In the genomic region with DNA sequence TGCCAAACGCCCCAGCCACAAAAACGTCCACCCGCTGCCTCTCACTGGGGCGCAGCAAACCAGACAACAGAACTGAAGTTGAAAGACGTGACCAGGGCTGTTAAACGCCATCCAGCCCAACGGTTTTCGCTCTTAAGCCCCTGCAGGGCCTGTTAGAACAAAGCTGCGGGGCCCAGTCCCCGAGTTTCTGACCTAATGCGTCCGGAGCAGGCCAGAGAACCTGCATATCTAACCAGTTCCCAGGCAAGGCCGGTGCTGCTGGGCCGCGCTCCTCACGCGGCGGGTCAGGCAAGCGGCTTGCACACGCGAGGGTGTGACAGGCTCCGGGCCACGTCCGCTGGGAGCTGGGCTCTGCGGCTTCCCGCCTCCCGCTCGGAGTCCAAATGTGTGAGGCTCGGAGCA, we compare ENCODE assay signal across 1 cellular context.
A peak's percentile ranks its signal among the peaks of the same experiment; 100 is the strongest.
TF ChIP-seq lines count a peak whose summit lies in the region.

No MANE protein-coding gene starts in this region.

TF ChIP-seq in K562, 482 proteins besides CTCF, POLR2A, EP300 and RAD21 (continues in another document):
- TF ChIP-seq ZSCAN32 (CRISPR knock-in tag; IDR thresholded peaks at IDR 0.05) (no peak), MEIS2 (IDR thresholded peaks at IDR 0.05; ENCODE audit: partially characterized antibody) (no peak), RFX5 (IDR thresholded peaks at IDR 0.05; ENCODE audit: low read depth, low read length) (no peak), PCBP2 (IDR thresholded peaks at IDR 0.05; ENCODE audit: low read depth, low read length, poor library complexity, severe bottlenecking) (no peak), L3MBTL2 (IDR thresholded peaks at IDR 0.05) (peak; percentile 67), HMGN3 (IDR thresholded peaks at IDR 0.05; ENCODE audit: borderline replicate concordance, extremely low read depth, insufficient read length, low read depth, low read length) (peak; percentile 15), NR1H2 (CRISPR knock-in tag; IDR thresholded peaks at IDR 0.05) (no peak), SAFB2 (IDR thresholded peaks at IDR 0.05; ENCODE audit: borderline replicate concordance, low read depth, low read length, severe bottlenecking) (no peak), ZNF134 (CRISPR knock-in tag; conservative IDR thresholded peaks at IDR 0.05) (no peak), ZNF445 (CRISPR knock-in tag; IDR thresholded peaks at IDR 0.05; ENCODE audit: low read depth) (no peak), ZNF408 (CRISPR knock-in tag; IDR thresholded peaks at IDR 0.05; ENCODE audit: low read depth) (no peak), DIDO1 (tag; IDR thresholded peaks at IDR 0.05; ENCODE audit: low read depth) (no peak), SLC30A9 (CRISPR knock-in tag; IDR thresholded peaks at IDR 0.05) (no peak), KAT8 (IDR thresholded peaks at IDR 0.05; ENCODE audit: low read depth) (no peak), ZNF274 (IDR thresholded peaks at IDR 0.05; ENCODE audit: borderline replicate concordance, low read depth, low read length) (no peak), ZNF124 (CRISPR knock-in tag; IDR thresholded peaks at IDR 0.05) (no peak), ZNF384 (IDR thresholded peaks at IDR 0.05; ENCODE audit: low read depth, low read length) (no peak), ZKSCAN1 (IDR thresholded peaks at IDR 0.05; ENCODE audit: low read depth, low read length) (no peak)
- TF ChIP-seq, protein P1, sequence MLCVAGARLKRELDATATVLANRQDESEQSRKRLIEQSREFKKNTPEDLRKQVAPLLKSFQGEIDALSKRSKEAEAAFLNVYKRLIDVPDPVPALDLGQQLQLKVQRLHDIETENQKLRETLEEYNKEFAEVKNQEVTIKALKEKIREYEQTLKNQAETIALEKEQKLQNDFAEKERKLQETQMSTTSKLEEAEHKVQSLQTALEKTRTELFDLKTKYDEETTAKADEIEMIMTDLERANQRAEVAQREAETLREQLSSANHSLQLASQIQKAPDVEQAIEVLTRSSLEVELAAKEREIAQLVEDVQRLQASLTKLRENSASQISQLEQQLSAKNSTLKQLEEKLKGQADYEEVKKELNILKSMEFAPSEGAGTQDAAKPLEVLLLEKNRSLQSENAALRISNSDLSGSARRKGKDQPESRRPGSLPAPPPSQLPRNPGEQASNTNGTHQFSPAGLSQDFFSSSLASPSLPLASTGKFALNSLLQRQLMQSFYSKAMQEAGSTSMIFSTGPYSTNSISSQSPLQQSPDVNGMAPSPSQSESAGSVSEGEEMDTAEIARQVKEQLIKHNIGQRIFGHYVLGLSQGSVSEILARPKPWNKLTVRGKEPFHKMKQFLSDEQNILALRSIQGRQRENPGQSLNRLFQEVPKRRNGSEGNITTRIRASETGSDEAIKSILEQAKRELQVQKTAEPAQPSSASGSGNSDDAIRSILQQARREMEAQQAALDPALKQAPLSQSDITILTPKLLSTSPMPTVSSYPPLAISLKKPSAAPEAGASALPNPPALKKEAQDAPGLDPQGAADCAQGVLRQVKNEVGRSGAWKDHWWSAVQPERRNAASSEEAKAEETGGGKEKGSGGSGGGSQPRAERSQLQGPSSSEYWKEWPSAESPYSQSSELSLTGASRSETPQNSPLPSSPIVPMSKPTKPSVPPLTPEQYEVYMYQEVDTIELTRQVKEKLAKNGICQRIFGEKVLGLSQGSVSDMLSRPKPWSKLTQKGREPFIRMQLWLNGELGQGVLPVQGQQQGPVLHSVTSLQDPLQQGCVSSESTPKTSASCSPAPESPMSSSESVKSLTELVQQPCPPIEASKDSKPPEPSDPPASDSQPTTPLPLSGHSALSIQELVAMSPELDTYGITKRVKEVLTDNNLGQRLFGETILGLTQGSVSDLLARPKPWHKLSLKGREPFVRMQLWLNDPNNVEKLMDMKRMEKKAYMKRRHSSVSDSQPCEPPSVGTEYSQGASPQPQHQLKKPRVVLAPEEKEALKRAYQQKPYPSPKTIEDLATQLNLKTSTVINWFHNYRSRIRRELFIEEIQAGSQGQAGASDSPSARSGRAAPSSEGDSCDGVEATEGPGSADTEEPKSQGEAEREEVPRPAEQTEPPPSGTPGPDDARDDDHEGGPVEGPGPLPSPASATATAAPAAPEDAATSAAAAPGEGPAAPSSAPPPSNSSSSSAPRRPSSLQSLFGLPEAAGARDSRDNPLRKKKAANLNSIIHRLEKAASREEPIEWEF (CRISPR knock-in tag; IDR thresholded peaks at IDR 0.05): no peak
- TF ChIP-seq, protein P2, sequence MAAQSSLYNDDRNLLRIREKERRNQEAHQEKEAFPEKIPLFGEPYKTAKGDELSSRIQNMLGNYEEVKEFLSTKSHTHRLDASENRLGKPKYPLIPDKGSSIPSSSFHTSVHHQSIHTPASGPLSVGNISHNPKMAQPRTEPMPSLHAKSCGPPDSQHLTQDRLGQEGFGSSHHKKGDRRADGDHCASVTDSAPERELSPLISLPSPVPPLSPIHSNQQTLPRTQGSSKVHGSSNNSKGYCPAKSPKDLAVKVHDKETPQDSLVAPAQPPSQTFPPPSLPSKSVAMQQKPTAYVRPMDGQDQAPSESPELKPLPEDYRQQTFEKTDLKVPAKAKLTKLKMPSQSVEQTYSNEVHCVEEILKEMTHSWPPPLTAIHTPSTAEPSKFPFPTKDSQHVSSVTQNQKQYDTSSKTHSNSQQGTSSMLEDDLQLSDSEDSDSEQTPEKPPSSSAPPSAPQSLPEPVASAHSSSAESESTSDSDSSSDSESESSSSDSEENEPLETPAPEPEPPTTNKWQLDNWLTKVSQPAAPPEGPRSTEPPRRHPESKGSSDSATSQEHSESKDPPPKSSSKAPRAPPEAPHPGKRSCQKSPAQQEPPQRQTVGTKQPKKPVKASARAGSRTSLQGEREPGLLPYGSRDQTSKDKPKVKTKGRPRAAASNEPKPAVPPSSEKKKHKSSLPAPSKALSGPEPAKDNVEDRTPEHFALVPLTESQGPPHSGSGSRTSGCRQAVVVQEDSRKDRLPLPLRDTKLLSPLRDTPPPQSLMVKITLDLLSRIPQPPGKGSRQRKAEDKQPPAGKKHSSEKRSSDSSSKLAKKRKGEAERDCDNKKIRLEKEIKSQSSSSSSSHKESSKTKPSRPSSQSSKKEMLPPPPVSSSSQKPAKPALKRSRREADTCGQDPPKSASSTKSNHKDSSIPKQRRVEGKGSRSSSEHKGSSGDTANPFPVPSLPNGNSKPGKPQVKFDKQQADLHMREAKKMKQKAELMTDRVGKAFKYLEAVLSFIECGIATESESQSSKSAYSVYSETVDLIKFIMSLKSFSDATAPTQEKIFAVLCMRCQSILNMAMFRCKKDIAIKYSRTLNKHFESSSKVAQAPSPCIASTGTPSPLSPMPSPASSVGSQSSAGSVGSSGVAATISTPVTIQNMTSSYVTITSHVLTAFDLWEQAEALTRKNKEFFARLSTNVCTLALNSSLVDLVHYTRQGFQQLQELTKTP (IDR thresholded peaks at IDR 0.05; ENCODE audit: low read depth in 1 of 2, partially characterized antibody in 2 of 2): no peak
- TF ChIP-seq, protein P3, sequence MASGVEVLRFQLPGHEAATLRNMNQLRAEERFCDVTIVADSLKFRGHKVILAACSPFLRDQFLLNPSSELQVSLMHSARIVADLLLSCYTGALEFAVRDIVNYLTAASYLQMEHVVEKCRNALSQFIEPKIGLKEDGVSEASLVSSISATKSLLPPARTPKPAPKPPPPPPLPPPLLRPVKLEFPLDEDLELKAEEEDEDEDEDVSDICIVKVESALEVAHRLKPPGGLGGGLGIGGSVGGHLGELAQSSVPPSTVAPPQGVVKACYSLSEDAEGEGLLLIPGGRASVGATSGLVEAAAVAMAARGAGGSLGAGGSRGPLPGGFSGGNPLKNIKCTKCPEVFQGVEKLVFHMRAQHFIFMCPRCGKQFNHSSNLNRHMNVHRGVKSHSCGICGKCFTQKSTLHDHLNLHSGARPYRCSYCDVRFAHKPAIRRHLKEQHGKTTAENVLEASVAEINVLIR (CRISPR knock-in tag; IDR thresholded peaks at IDR 0.05): no peak
- TF ChIP-seq, protein P4, sequence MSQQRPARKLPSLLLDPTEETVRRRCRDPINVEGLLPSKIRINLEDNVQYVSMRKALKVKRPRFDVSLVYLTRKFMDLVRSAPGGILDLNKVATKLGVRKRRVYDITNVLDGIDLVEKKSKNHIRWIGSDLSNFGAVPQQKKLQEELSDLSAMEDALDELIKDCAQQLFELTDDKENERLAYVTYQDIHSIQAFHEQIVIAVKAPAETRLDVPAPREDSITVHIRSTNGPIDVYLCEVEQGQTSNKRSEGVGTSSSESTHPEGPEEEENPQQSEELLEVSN (IDR thresholded peaks at IDR 0.05; ENCODE audit: borderline replicate concordance in 1 of 2, extremely low read depth in 1 of 2, insufficient read depth in 1 of 2, insufficient read length in 1 of 2, low read depth in 1 of 2, low read length in 1 of 2, poor library complexity in 1 of 2, severe bottlenecking in 1 of 2): peak in 1 of 2 experiments; percentile 69
- TF ChIP-seq, protein P5, sequence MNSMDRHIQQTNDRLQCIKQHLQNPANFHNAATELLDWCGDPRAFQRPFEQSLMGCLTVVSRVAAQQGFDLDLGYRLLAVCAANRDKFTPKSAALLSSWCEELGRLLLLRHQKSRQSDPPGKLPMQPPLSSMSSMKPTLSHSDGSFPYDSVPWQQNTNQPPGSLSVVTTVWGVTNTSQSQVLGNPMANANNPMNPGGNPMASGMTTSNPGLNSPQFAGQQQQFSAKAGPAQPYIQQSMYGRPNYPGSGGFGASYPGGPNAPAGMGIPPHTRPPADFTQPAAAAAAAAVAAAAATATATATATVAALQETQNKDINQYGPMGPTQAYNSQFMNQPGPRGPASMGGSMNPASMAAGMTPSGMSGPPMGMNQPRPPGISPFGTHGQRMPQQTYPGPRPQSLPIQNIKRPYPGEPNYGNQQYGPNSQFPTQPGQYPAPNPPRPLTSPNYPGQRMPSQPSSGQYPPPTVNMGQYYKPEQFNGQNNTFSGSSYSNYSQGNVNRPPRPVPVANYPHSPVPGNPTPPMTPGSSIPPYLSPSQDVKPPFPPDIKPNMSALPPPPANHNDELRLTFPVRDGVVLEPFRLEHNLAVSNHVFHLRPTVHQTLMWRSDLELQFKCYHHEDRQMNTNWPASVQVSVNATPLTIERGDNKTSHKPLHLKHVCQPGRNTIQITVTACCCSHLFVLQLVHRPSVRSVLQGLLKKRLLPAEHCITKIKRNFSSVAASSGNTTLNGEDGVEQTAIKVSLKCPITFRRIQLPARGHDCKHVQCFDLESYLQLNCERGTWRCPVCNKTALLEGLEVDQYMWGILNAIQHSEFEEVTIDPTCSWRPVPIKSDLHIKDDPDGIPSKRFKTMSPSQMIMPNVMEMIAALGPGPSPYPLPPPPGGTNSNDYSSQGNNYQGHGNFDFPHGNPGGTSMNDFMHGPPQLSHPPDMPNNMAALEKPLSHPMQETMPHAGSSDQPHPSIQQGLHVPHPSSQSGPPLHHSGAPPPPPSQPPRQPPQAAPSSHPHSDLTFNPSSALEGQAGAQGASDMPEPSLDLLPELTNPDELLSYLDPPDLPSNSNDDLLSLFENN (IDR thresholded peaks at IDR 0.05; ENCODE audit: low read depth in 2 of 2, low read length in 2 of 2): no peak
- TF ChIP-seq, protein P6, sequence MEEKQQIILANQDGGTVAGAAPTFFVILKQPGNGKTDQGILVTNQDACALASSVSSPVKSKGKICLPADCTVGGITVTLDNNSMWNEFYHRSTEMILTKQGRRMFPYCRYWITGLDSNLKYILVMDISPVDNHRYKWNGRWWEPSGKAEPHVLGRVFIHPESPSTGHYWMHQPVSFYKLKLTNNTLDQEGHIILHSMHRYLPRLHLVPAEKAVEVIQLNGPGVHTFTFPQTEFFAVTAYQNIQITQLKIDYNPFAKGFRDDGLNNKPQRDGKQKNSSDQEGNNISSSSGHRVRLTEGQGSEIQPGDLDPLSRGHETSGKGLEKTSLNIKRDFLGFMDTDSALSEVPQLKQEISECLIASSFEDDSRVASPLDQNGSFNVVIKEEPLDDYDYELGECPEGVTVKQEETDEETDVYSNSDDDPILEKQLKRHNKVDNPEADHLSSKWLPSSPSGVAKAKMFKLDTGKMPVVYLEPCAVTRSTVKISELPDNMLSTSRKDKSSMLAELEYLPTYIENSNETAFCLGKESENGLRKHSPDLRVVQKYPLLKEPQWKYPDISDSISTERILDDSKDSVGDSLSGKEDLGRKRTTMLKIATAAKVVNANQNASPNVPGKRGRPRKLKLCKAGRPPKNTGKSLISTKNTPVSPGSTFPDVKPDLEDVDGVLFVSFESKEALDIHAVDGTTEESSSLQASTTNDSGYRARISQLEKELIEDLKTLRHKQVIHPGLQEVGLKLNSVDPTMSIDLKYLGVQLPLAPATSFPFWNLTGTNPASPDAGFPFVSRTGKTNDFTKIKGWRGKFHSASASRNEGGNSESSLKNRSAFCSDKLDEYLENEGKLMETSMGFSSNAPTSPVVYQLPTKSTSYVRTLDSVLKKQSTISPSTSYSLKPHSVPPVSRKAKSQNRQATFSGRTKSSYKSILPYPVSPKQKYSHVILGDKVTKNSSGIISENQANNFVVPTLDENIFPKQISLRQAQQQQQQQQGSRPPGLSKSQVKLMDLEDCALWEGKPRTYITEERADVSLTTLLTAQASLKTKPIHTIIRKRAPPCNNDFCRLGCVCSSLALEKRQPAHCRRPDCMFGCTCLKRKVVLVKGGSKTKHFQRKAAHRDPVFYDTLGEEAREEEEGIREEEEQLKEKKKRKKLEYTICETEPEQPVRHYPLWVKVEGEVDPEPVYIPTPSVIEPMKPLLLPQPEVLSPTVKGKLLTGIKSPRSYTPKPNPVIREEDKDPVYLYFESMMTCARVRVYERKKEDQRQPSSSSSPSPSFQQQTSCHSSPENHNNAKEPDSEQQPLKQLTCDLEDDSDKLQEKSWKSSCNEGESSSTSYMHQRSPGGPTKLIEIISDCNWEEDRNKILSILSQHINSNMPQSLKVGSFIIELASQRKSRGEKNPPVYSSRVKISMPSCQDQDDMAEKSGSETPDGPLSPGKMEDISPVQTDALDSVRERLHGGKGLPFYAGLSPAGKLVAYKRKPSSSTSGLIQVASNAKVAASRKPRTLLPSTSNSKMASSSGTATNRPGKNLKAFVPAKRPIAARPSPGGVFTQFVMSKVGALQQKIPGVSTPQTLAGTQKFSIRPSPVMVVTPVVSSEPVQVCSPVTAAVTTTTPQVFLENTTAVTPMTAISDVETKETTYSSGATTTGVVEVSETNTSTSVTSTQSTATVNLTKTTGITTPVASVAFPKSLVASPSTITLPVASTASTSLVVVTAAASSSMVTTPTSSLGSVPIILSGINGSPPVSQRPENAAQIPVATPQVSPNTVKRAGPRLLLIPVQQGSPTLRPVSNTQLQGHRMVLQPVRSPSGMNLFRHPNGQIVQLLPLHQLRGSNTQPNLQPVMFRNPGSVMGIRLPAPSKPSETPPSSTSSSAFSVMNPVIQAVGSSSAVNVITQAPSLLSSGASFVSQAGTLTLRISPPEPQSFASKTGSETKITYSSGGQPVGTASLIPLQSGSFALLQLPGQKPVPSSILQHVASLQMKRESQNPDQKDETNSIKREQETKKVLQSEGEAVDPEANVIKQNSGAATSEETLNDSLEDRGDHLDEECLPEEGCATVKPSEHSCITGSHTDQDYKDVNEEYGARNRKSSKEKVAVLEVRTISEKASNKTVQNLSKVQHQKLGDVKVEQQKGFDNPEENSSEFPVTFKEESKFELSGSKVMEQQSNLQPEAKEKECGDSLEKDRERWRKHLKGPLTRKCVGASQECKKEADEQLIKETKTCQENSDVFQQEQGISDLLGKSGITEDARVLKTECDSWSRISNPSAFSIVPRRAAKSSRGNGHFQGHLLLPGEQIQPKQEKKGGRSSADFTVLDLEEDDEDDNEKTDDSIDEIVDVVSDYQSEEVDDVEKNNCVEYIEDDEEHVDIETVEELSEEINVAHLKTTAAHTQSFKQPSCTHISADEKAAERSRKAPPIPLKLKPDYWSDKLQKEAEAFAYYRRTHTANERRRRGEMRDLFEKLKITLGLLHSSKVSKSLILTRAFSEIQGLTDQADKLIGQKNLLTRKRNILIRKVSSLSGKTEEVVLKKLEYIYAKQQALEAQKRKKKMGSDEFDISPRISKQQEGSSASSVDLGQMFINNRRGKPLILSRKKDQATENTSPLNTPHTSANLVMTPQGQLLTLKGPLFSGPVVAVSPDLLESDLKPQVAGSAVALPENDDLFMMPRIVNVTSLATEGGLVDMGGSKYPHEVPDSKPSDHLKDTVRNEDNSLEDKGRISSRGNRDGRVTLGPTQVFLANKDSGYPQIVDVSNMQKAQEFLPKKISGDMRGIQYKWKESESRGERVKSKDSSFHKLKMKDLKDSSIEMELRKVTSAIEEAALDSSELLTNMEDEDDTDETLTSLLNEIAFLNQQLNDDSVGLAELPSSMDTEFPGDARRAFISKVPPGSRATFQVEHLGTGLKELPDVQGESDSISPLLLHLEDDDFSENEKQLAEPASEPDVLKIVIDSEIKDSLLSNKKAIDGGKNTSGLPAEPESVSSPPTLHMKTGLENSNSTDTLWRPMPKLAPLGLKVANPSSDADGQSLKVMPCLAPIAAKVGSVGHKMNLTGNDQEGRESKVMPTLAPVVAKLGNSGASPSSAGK (IDR thresholded peaks at IDR 0.05): 0 out of 2 replicates have a peak, but pooled peaks have one; percentile 11
